1 cellular context compared by ENCODE assay signal in the genomic region with DNA sequence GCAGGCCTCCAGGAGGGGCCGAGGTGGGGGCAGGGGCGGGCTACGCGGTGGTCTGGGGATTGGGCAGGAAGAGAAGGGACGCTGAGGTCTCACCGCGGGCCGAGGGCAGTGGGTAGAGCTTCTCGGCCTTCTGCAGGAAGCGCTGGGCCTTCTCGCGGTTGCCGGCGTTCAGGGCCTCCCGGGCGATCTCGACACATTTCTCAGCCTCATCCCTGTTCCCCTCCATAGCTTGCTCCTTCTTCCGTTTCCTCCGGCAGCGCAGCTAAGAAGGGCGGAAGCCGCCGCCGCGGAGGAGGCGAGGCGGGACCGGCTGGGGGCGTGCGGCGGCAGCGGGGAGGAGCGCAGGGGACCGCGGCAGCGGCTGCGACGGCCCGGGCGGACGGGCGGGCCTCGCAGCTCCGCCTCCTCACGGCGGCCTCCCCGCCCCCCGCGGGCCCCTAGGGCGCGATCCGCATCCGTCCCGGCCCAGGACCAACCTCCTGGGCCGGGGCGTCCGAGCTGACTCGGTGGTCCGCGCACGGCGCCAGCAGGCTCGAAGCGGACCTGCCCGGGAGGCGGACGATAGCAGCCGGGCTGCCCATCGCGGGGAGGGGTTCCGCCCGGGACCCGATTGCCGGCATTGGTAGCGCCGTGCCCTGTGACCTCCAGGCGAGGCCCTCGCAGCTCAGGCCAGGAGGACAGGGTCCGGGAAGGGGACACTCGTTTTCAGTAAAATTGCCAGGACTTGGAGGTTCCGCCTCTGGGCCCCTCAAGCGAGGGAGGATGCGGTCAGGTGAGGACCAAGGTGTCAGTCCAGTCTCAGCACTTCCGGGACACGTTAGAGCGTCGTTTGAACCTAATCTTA.
TF ChIP-seq lines count a peak whose summit lies in the region.

A gene (minus strand): TSS at position 273 of the 844 bp plus-strand sequence. CDS start 47 bp downstream, at position 226.

TF ChIP-seq in K562, 482 proteins besides CTCF, POLR2A, EP300 and RAD21 (continued from another document):
- TF ChIP-seq, protein P1, sequence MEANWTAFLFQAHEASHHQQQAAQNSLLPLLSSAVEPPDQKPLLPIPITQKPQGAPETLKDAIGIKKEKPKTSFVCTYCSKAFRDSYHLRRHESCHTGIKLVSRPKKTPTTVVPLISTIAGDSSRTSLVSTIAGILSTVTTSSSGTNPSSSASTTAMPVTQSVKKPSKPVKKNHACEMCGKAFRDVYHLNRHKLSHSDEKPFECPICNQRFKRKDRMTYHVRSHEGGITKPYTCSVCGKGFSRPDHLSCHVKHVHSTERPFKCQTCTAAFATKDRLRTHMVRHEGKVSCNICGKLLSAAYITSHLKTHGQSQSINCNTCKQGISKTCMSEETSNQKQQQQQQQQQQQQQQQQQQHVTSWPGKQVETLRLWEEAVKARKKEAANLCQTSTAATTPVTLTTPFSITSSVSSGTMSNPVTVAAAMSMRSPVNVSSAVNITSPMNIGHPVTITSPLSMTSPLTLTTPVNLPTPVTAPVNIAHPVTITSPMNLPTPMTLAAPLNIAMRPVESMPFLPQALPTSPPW (CRISPR knock-in tag; IDR thresholded peaks at IDR 0.05): peak; percentile 74
- TF ChIP-seq ZNF583 (CRISPR knock-in tag; IDR thresholded peaks at IDR 0.05): no peak
- TF ChIP-seq MTA1 (IDR thresholded peaks at IDR 0.05; ENCODE audit: borderline replicate concordance): no peak
- TF ChIP-seq, protein P2, sequence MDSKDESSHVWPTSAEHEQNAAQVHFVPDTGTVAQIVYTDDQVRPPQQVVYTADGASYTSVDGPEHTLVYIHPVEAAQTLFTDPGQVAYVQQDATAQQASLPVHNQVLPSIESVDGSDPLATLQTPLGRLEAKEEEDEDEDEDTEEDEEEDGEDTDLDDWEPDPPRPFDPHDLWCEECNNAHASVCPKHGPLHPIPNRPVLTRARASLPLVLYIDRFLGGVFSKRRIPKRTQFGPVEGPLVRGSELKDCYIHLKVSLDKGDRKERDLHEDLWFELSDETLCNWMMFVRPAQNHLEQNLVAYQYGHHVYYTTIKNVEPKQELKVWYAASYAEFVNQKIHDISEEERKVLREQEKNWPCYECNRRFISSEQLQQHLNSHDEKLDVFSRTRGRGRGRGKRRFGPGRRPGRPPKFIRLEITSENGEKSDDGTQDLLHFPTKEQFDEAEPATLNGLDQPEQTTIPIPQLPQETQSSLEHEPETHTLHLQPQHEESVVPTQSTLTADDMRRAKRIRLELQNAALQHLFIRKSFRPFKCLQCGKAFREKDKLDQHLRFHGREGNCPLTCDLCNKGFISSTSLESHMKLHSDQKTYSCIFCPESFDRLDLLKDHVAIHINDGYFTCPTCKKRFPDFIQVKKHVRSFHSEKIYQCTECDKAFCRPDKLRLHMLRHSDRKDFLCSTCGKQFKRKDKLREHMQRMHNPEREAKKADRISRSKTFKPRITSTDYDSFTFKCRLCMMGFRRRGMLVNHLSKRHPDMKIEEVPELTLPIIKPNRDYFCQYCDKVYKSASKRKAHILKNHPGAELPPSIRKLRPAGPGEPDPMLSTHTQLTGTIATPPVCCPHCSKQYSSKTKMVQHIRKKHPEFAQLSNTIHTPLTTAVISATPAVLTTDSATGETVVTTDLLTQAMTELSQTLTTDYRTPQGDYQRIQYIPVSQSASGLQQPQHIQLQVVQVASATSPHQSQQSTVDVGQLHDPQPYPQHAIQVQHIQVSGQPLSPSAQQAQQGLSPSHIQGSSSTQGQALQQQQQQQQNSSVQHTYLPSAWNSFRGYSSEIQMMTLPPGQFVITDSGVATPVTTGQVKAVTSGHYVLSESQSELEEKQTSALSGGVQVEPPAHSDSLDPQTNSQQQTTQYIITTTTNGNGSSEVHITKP (IDR thresholded peaks at IDR 0.05; ENCODE audit: partially characterized antibody): no peak
- peak; percentile 68 for TF ChIP-seq POLR2AphosphoS5 (IDR thresholded peaks at IDR 0.05; ENCODE audit: control insufficient read depth, insufficient read depth, low read depth, low read length)
- peak; percentile 18; the same call in 1 of the 2 replicates for TF ChIP-seq MYNN (IDR thresholded peaks at IDR 0.05)
- no peak for TF ChIP-seq MYNN (CRISPR knock-in tag; IDR thresholded peaks at IDR 0.05)
- TF ChIP-seq STAG1 (CRISPR knock-in tag; IDR thresholded peaks at IDR 0.05; ENCODE audit: borderline replicate concordance): no peak
- TF ChIP-seq MAZ (CRISPR knock-in tag; conservative IDR thresholded peaks at IDR 0.05 in 1 of 2, IDR thresholded peaks at IDR 0.05 in 1 of 2): peak; percentile 77 to 80; a peak in 3 of 4 replicates
- no peak for TF ChIP-seq FOXM1 (IDR thresholded peaks at IDR 0.05; ENCODE audit: low read depth)
- no peak; the same call in none of the 2 replicates for TF ChIP-seq FOXM1 (CRISPR knock-in tag; IDR thresholded peaks at IDR 0.05; ENCODE audit: low read depth)
- no peak for TF ChIP-seq GTF2A2 (tag; IDR thresholded peaks at IDR 0.05)
- no peak for TF ChIP-seq XRCC3 (IDR thresholded peaks at IDR 0.05)
- TF ChIP-seq BRD4 (IDR thresholded peaks at IDR 0.05): no peak
- no peak for TF ChIP-seq RHOXF2B (CRISPR knock-in tag; conservative IDR thresholded peaks at IDR 0.05)
- peak in 1 of 2 experiments; percentile 71; a peak in 2 of 4 replicates for TF ChIP-seq TEAD1 (CRISPR knock-in tag; IDR thresholded peaks at IDR 0.05)
- TF ChIP-seq, protein P3, sequence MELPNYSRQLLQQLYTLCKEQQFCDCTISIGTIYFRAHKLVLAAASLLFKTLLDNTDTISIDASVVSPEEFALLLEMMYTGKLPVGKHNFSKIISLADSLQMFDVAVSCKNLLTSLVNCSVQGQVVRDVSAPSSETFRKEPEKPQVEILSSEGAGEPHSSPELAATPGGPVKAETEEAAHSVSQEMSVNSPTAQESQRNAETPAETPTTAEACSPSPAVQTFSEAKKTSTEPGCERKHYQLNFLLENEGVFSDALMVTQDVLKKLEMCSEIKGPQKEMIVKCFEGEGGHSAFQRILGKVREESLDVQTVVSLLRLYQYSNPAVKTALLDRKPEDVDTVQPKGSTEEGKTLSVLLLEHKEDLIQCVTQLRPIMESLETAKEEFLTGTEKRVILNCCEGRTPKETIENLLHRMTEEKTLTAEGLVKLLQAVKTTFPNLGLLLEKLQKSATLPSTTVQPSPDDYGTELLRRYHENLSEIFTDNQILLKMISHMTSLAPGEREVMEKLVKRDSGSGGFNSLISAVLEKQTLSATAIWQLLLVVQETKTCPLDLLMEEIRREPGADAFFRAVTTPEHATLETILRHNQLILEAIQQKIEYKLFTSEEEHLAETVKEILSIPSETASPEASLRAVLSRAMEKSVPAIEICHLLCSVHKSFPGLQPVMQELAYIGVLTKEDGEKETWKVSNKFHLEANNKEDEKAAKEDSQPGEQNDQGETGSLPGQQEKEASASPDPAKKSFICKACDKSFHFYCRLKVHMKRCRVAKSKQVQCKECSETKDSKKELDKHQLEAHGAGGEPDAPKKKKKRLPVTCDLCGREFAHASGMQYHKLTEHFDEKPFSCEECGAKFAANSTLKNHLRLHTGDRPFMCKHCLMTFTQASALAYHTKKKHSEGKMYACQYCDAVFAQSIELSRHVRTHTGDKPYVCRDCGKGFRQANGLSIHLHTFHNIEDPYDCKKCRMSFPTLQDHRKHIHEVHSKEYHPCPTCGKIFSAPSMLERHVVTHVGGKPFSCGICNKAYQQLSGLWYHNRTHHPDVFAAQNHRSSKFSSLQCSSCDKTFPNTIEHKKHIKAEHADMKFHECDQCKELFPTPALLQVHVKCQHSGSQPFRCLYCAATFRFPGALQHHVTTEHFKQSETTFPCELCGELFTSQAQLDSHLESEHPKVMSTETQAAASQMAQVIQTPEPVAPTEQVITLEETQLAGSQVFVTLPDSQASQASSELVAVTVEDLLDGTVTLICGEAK (IDR thresholded peaks at IDR 0.05): peak; percentile 80
- TF ChIP-seq, protein P3 (CRISPR knock-in tag; IDR thresholded peaks at IDR 0.05): no peak
- TF ChIP-seq CEBPG (CRISPR knock-in tag; IDR thresholded peaks at IDR 0.05): no peak
- TF ChIP-seq CEBPG (tag; conservative IDR thresholded peaks at IDR 0.05 in 1 of 2, IDR thresholded peaks at IDR 0.05 in 1 of 2): no peak
- 0 out of 2 replicates have a peak, but pooled peaks have one; percentile 38 for TF ChIP-seq FOXK1 (CRISPR knock-in tag; IDR thresholded peaks at IDR 0.05; ENCODE audit: borderline replicate concordance)
- no peak for TF ChIP-seq ZNF224 (CRISPR knock-in tag; IDR thresholded peaks at IDR 0.05)
- TF ChIP-seq, protein P4, sequence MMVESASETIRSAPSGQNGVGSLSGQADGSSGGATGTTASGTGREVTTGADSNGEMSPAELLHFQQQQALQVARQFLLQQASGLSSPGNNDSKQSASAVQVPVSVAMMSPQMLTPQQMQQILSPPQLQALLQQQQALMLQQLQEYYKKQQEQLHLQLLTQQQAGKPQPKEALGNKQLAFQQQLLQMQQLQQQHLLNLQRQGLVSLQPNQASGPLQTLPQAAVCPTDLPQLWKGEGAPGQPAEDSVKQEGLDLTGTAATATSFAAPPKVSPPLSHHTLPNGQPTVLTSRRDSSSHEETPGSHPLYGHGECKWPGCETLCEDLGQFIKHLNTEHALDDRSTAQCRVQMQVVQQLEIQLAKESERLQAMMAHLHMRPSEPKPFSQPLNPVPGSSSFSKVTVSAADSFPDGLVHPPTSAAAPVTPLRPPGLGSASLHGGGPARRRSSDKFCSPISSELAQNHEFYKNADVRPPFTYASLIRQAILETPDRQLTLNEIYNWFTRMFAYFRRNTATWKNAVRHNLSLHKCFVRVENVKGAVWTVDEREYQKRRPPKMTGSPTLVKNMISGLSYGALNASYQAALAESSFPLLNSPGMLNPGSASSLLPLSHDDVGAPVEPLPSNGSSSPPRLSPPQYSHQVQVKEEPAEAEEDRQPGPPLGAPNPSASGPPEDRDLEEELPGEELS (CRISPR knock-in tag; IDR thresholded peaks at IDR 0.05; ENCODE audit: borderline replicate concordance): no peak
- no peak for TF ChIP-seq MAFG (tag; conservative IDR thresholded peaks at IDR 0.05)
- no peak for TF ChIP-seq GTF2F1 (IDR thresholded peaks at IDR 0.05; ENCODE audit: low read depth, low read length)
- TF ChIP-seq, protein P5, sequence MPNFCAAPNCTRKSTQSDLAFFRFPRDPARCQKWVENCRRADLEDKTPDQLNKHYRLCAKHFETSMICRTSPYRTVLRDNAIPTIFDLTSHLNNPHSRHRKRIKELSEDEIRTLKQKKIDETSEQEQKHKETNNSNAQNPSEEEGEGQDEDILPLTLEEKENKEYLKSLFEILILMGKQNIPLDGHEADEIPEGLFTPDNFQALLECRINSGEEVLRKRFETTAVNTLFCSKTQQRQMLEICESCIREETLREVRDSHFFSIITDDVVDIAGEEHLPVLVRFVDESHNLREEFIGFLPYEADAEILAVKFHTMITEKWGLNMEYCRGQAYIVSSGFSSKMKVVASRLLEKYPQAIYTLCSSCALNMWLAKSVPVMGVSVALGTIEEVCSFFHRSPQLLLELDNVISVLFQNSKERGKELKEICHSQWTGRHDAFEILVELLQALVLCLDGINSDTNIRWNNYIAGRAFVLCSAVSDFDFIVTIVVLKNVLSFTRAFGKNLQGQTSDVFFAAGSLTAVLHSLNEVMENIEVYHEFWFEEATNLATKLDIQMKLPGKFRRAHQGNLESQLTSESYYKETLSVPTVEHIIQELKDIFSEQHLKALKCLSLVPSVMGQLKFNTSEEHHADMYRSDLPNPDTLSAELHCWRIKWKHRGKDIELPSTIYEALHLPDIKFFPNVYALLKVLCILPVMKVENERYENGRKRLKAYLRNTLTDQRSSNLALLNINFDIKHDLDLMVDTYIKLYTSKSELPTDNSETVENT (CRISPR knock-in tag; IDR thresholded peaks at IDR 0.05): 0 out of 2 replicates have a peak, but pooled peaks have one; percentile 31
- TF ChIP-seq CEBPB (tag; IDR thresholded peaks at IDR 0.05): no peak
- no peak for TF ChIP-seq ZNF766 (CRISPR knock-in tag; conservative IDR thresholded peaks at IDR 0.05)
- TF ChIP-seq, protein P6, sequence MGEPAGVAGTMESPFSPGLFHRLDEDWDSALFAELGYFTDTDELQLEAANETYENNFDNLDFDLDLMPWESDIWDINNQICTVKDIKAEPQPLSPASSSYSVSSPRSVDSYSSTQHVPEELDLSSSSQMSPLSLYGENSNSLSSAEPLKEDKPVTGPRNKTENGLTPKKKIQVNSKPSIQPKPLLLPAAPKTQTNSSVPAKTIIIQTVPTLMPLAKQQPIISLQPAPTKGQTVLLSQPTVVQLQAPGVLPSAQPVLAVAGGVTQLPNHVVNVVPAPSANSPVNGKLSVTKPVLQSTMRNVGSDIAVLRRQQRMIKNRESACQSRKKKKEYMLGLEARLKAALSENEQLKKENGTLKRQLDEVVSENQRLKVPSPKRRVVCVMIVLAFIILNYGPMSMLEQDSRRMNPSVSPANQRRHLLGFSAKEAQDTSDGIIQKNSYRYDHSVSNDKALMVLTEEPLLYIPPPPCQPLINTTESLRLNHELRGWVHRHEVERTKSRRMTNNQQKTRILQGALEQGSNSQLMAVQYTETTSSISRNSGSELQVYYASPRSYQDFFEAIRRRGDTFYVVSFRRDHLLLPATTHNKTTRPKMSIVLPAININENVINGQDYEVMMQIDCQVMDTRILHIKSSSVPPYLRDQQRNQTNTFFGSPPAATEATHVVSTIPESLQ (CRISPR knock-in tag; IDR thresholded peaks at IDR 0.05): no peak
- peak; percentile 53 for TF ChIP-seq SIN3B (IDR thresholded peaks at IDR 0.05; ENCODE audit: low read depth)
- TF ChIP-seq, protein P7, sequence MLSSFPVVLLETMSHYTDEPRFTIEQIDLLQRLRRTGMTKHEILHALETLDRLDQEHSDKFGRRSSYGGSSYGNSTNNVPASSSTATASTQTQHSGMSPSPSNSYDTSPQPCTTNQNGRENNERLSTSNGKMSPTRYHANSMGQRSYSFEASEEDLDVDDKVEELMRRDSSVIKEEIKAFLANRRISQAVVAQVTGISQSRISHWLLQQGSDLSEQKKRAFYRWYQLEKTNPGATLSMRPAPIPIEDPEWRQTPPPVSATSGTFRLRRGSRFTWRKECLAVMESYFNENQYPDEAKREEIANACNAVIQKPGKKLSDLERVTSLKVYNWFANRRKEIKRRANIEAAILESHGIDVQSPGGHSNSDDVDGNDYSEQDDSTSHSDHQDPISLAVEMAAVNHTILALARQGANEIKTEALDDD (IDR thresholded peaks at IDR 0.05): no peak
- peak; percentile 82 for TF ChIP-seq SUPT5H (IDR thresholded peaks at IDR 0.05)
